ENCODE assay signal across 9 cellular contexts in the genomic region with DNA sequence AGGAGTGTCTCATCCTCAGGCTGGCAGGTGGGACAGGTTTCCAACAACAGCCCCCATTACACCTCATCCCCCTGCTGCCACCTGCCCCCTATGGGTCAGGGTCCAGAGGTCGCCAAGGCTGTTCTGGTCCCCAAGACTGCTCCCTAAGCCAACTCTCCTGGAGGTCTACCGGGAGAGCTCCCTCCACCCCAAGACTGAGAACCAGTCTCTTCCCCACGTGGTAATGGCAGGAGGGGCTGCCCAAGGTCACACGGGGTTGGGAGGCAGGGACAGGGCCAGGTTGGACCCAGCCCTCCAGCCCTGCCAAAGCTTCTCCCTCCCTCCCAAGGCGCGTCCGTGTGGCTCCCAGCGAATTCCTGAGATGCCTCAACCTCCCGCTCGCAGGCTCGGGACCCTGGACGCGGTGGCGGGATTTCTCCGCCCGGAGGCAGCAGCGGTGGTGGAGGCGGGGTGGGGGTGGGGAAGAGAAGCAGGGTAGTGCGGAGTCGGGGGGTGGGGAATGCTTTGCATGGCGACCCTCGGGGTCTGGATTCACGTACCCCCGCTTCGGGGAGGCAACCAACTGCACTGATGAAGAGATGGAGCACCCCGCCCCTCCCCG.
DNase-seq lines count a peak whose midpoint lies in the region; ATAC-seq and TF ChIP-seq lines count a peak whose summit lies in the region.
"Had no signal": no experiment of that assay in that cellular context is flagged by ENCODE, and none has a peak within 500 bp of the region (broad histone marks: within the 10 kb centered on the region; RNA-seq: fewer than 3 reads in every experiment).

No MANE protein-coding gene starts in this region.

- peak overlapping the region; percentile 41 to 45 for H3K4me3 ChIP-seq in cardiac fibroblast (replicated peaks in 1 of 2; ENCODE audit: low read depth in 2 of 2, low read length in 2 of 2)
- peak overlapping the region; percentile 50 for H3K4me3 ChIP-seq in mesodermal cell (ENCODE audit: extremely low read depth, insufficient read depth, low read length, poor library complexity, severe bottlenecking)

- DNase-seq in stimulated activated naive CD8-positive, alpha-beta T cell treated with anti-CD3 and anti-CD28 coated beads, Interleukin-15, Interleukin-2, amounts not matched to agents 100 U/mL and 50 U/mL, for 24 hours: no peak
- DNase-seq in cardiac fibroblast (ENCODE audit: low read depth in 2 of 2): peak in 1 of 2 donors; percentile 15
- no peak for DNase-seq in D341Med (ENCODE audit: low spot score)
- no peak for DNase-seq in Ammon's horn (ENCODE audit: low spot score)
- DNase-seq: cerebellar nuclear complex had no signal

- peaks cover 27% of the 10 kb centered on the region for H3K4me1 ChIP-seq in mesodermal cell (ENCODE audit: control insufficient read depth, insufficient read depth, low read length, poor library complexity, severe bottlenecking)

- no peak for TF ChIP-seq CTCF in cardiac fibroblast (IDR thresholded peaks at IDR 0.05; ENCODE audit: low read depth, low read length)

- 0 to 5% methylated on average over 13 to 14 of the region's 27 CpGs for WGBS in mesodermal cell (ENCODE audit: insufficient coverage in 2 of 2), 2 experiments

- H3K4me1 Mint-ChIP-seq in stimulated activated naive CD8-positive, alpha-beta T cell treated with anti-CD3 and anti-CD28 coated beads, Interleukin-15, Interleukin-2, amounts not matched to agents 100 ng/mL and 50 ng/mL, for 24 hours (ENCODE audit: low read depth): peaks cover 59% of the 10 kb centered on the region

- H3K27ac Mint-ChIP-seq in stimulated activated naive CD8-positive, alpha-beta T cell treated with anti-CD3 and anti-CD28 coated beads, Interleukin-15, Interleukin-2, amounts not matched to agents 100 ng/mL and 50 ng/mL, for 24 hours: no peak overlapping the region

- no peaks in the 10 kb centered on the region for H3K36me3 ChIP-seq in mesodermal cell (ENCODE audit: control insufficient read depth, insufficient read depth, low read length)

- no peak for ATAC-seq in stimulated activated naive CD8-positive, alpha-beta T cell treated with anti-CD3 and anti-CD28 coated beads, Interleukin-15, Interleukin-2, amounts not matched to agents 100 U/mL and 50 U/mL, for 24 hours
- no peak for ATAC-seq in GM21390 (IDR thresholded peaks at IDR 0.05; ENCODE audit: unreplicated experiment)
- ATAC-seq in HG03460 (IDR thresholded peaks at IDR 0.05; ENCODE audit: unreplicated experiment): no peak

- H3K36me3 Mint-ChIP-seq in stimulated activated naive CD8-positive, alpha-beta T cell treated with anti-CD3 and anti-CD28 coated beads, Interleukin-15, Interleukin-2, amounts not matched to agents 100 ng/mL and 50 ng/mL, for 24 hours (ENCODE audit: low read depth): peaks cover 18% of the 10 kb centered on the region

- H3K27me3 Mint-ChIP-seq in stimulated activated naive CD8-positive, alpha-beta T cell treated with anti-CD3 and anti-CD28 coated beads, Interleukin-15, Interleukin-2, amounts not matched to agents 100 ng/mL and 50 ng/mL, for 24 hours: no peaks in the 10 kb centered on the region

- H3K9me3 Mint-ChIP-seq in stimulated activated naive CD8-positive, alpha-beta T cell treated with anti-CD3 and anti-CD28 coated beads, Interleukin-15, Interleukin-2, amounts not matched to agents 100 ng/mL and 50 ng/mL, for 24 hours: no peaks in the 10 kb centered on the region

- H3K27ac ChIP-seq in mesodermal cell (ENCODE audit: low read depth, low read length, severe bottlenecking): peak overlapping the region; percentile 36

- H3K4me3 Mint-ChIP-seq in stimulated activated naive CD8-positive, alpha-beta T cell treated with anti-CD3 and anti-CD28 coated beads, Interleukin-15, Interleukin-2, amounts not matched to agents 100 ng/mL and 50 ng/mL, for 24 hours: peak overlapping the region; percentile 52

- no peaks in the 10 kb centered on the region for H3K9me3 ChIP-seq in mesodermal cell (ENCODE audit: control insufficient read depth, low read length)
